Comparison of ENCODE assay signal across 19 cellular contexts in genomic region chr17:32330142-32330541, GRCh38. TPM values are rescaled to one million over a fixed set of nuclear protein-coding genes. Genes with fewer than 3 reads are reported as not detected.
DNase-seq lines count a peak whose midpoint lies in the region; ATAC-seq and TF ChIP-seq lines count a peak whose summit lies in the region.
"Had no signal": no experiment of that assay in that cellular context is flagged by ENCODE, and none has a peak within 500 bp of the region (broad histone marks: within the 10 kb centered on the region; RNA-seq: fewer than 3 reads in every experiment).

No MANE protein-coding gene starts in this region.

- DNase-seq in activated T-cell treated with anti-CD3 and anti-CD28 coated beads, Interleukin-2, amount 50 U/mL, for 24 hours: no peak
- DNase-seq in activated T-cell treated with anti-CD3 and anti-CD28 coated beads for 4 hours (no peak), RPMI7951 (ENCODE audit: low read depth) (peak; percentile 5), natural killer cell (no peak), T-helper 9 cell (no peak), type B pancreatic cell (ENCODE audit: extremely low spot score, unreplicated experiment) (no peak), NCI-H1436 (lab: John Stamatoyannopoulos, UW) (no peak)
- DNase-seq: activated CD4-positive, CD25-positive, alpha-beta regulatory T cell; activated gamma-delta T cell; BE2C; dermis blood vessel endothelial cell; EL; Kasumi-1; NCI-H1048; NCI-H187 treated with DMSO at 0.1 percent for 48 hours; nephron progenitor cell; stimulated activated CD4-positive, alpha-beta T cell treated with anti-CD3 and anti-CD28 coated beads, Interleukin-2, amount 100 ng/mL, for 48 hours had no signal

- peak overlapping the region; percentile 61 for H3K27ac Mint-ChIP-seq in activated T-cell treated with anti-CD3 and anti-CD28 coated beads, Interleukin-2, amount 50 U/mL, for 24 hours
- peak overlapping the region; percentile 61 for H3K27ac Mint-ChIP-seq in activated T-helper 17 cell treated with anti-CD3 and anti-CD28 coated beads, Interleukin-2, amount 50 U/mL, for 72 hours
- H3K27ac Mint-ChIP-seq in natural killer cell (peak overlapping the region; percentile 66 to 83), type B pancreatic cell (no peak overlapping the region)
- H3K27ac Mint-ChIP-seq: nephron progenitor cell; stimulated activated memory B cell treated with anti-CD40 and anti-IgM and Interleukin-4, amounts not matched to agents 10 μg/mL and 1 μg/mL and 100 μg/mL, for 72 hours had no signal

- ATAC-seq in activated T-helper 17 cell treated with anti-CD3 and anti-CD28 coated beads, Interleukin-2, amount 50 U/mL, for 72 hours (replicated peaks): peak; percentile 77
- ATAC-seq in natural killer cell: no peak
- ATAC-seq: stimulated activated memory B cell treated with anti-CD40 and anti-IgM and Interleukin-4, amounts not matched to agents 10 μg/mL and 1 μg/mL and 100 μg/mL, for 72 hours had no signal

- peaks cover 29% of the 10 kb centered on the region for H3K4me1 Mint-ChIP-seq in activated T-cell treated with anti-CD3 and anti-CD28 coated beads, Interleukin-2, amount 50 U/mL, for 24 hours (ENCODE audit: low read depth)
- peaks cover 17% of the 10 kb centered on the region for H3K4me1 Mint-ChIP-seq in activated T-helper 17 cell treated with anti-CD3 and anti-CD28 coated beads, Interleukin-2, amount 50 U/mL, for 72 hours
- H3K4me1 Mint-ChIP-seq in natural killer cell: peaks cover 21 to 26% of the 10 kb centered on the region in 2 donors
- H3K4me1 Mint-ChIP-seq in type B pancreatic cell (ENCODE audit: unreplicated experiment): no peaks in the 10 kb centered on the region
- H3K4me1 Mint-ChIP-seq: nephron progenitor cell had no signal

- intact Hi-C loops in natural killer cell (cut with micrococcal nuclease): no loop called here

- H3K4me3 Mint-ChIP-seq in activated T-cell treated with anti-CD3 and anti-CD28 coated beads, Interleukin-2, amount 50 U/mL, for 24 hours: peak overlapping the region; percentile 36
- peak overlapping the region; percentile 50 for H3K4me3 Mint-ChIP-seq in activated T-helper 17 cell treated with anti-CD3 and anti-CD28 coated beads, Interleukin-2, amount 50 U/mL, for 72 hours
- peak overlapping the region; percentile 79 for H3K4me3 Mint-ChIP-seq in natural killer cell
- H3K4me3 Mint-ChIP-seq in type B pancreatic cell: no peak overlapping the region
- H3K4me3 Mint-ChIP-seq: nephron progenitor cell; stimulated activated memory B cell treated with anti-CD40 and anti-IgM and Interleukin-4, amounts not matched to agents 10 μg/mL and 1 μg/mL and 100 μg/mL, for 72 hours had no signal

- H3K36me3 Mint-ChIP-seq in activated T-cell treated with anti-CD3 and anti-CD28 coated beads, Interleukin-2, amount 50 U/mL, for 24 hours (ENCODE audit: low read depth): peaks cover 37% of the 10 kb centered on the region
- peaks cover 24% of the 10 kb centered on the region for H3K36me3 Mint-ChIP-seq in activated T-helper 17 cell treated with anti-CD3 and anti-CD28 coated beads, Interleukin-2, amount 50 U/mL, for 72 hours (ENCODE audit: low read depth)
- no peaks in the 10 kb centered on the region for H3K36me3 Mint-ChIP-seq in natural killer cell
- peaks cover 9% of the 10 kb centered on the region for H3K36me3 Mint-ChIP-seq in type B pancreatic cell

- no peaks in the 10 kb centered on the region for H3K27me3 Mint-ChIP-seq in activated T-cell treated with anti-CD3 and anti-CD28 coated beads, Interleukin-2, amount 50 U/mL, for 24 hours
- H3K27me3 Mint-ChIP-seq in activated T-helper 17 cell treated with anti-CD3 and anti-CD28 coated beads, Interleukin-2, amount 50 U/mL, for 72 hours: no peaks in the 10 kb centered on the region
- H3K27me3 Mint-ChIP-seq in natural killer cell (ENCODE audit: low read depth in 2 of 2) (no peaks in the 10 kb centered on the region), type B pancreatic cell (no peaks in the 10 kb centered on the region)
- H3K27me3 Mint-ChIP-seq: stimulated activated memory B cell treated with anti-CD40 and anti-IgM and Interleukin-4, amounts not matched to agents 10 μg/mL and 1 μg/mL and 100 μg/mL, for 72 hours had no signal

- no peaks in the 10 kb centered on the region for H3K9me3 Mint-ChIP-seq in activated T-cell treated with anti-CD3 and anti-CD28 coated beads, Interleukin-2, amount 50 U/mL, for 24 hours
- H3K9me3 Mint-ChIP-seq in activated T-helper 17 cell treated with anti-CD3 and anti-CD28 coated beads, Interleukin-2, amount 50 U/mL, for 72 hours: no peaks in the 10 kb centered on the region
- H3K9me3 Mint-ChIP-seq in natural killer cell (no peaks in the 10 kb centered on the region), type B pancreatic cell (no peaks in the 10 kb centered on the region)
- H3K9me3 Mint-ChIP-seq: nephron progenitor cell; stimulated activated memory B cell treated with anti-CD40 and anti-IgM and Interleukin-4, amounts not matched to agents 10 μg/mL and 1 μg/mL and 100 μg/mL, for 72 hours had no signal

- TF ChIP-seq CTCF in natural killer cell (IDR thresholded peaks at IDR 0.05): no peak
- TF ChIP-seq CTCF in type B pancreatic cell (conservative IDR thresholded peaks at IDR 0.05): no peak

RNA-seq across cellular contexts. Expression of gene C17orf75, which starts 11.8 kb away (rescaled TPM):
- total RNA-seq in RPMI7951 (2014; rRNA removed; shearing (Covaris generic)): 12.5 and 18.4 TPM in 2 replicates
- 10 to 100 TPM; 12.1 to 14.8 TPM for total RNA-seq in activated T-helper 17 cell treated with anti-CD3 and anti-CD28 coated beads, Interleukin-2, amount 50 U/mL, for 72 hours
- total RNA-seq in natural killer cell (10 to 100 TPM; 12.7 to 18.8 (median 13.3) TPM), type B pancreatic cell (ENCODE audit: low replicate concordance) (19.4 and 31.0 TPM in 2 replicates)

RNA-seq across cellular contexts. Expression of gene ZNF207, which starts 19.8 kb away (rescaled TPM):
- 128 and 151 TPM in 2 replicates for total RNA-seq in RPMI7951 (2014; rRNA removed; shearing (Covaris generic))
- total RNA-seq in activated T-helper 17 cell treated with anti-CD3 and anti-CD28 coated beads, Interleukin-2, amount 50 U/mL, for 72 hours: 100 to 1,000 TPM; 240 to 254 TPM
- total RNA-seq in natural killer cell (100 to 1,000 TPM; 378 to 444 (median 428) TPM), type B pancreatic cell (ENCODE audit: low replicate concordance) (151 and 206 TPM in 2 replicates)
